ENCODE assay signal across 29 cellular contexts in the genomic region with DNA sequence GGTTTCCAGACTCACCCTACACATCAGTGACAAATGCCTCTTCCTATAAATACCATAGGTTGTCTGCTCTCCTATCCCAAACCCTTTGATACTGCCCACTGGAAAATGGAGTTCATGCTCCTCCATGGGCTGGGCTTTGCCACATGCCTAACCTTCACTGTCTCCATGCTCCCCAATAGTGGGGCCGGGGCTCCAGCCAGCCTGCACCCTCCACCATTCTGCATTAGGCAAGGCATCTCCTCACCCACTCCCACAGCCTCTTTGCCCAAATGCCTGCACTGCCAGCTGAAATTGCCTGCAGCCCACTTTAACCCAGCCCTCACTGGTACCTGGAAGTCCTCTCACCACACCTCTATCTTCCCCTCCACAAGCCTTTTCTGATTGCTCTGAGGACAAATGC. TPM values are rescaled to one million over a fixed set of nuclear protein-coding genes. Genes with fewer than 3 reads are reported as not detected.
DNase-seq lines count a peak whose midpoint lies in the region; ATAC-seq and FAIRE-seq lines count a peak whose summit lies in the region.
"Had no signal": no experiment of that assay in that cellular context is flagged by ENCODE, and none has a peak within 500 bp of the region (broad histone marks: within the 10 kb centered on the region; RNA-seq: fewer than 3 reads in every experiment).

No MANE protein-coding gene starts in this region.

- no peak for DNase-seq in activated naive CD4-positive, alpha-beta T cell treated with anti-CD3 and anti-CD28 coated beads, Interleukin-2, amount 50 U/mL, for 72 hours (ENCODE audit: low spot score in 2 of 2)
- no peak for DNase-seq in activated naive CD4-positive, alpha-beta T cell treated with Interleukin-2 at 50 U/mL for 16 hours
- DNase-seq in activated T-helper 1 cell treated with anti-CD3 and anti-CD28 coated beads, Interleukin-12 subunit alpha, Interleukin-12 subunit beta, Interleukin-2, Interleukin-4 antibody, amounts not matched to agents 30 ng/mL and 10 ng/mL and 1 ng/mL, durations not matched to agents 14 hours and 24 hours and 36 hours (ENCODE audit: low spot score), result no peak
- DNase-seq in naive B cell, result no peak
- DNase-seq in small intestine, result no peak
- DNase-seq in T-helper 2 cell treated with Interferon-gamma antibody and Interleukin-4, amounts not matched to agents 5 μg/mL and 100 μg/mL, for 36 hours (ENCODE audit: low spot score), result no peak
- no peak for DNase-seq in HuH-7.5 (ENCODE audit: low spot score)
- DNase-seq: activated gamma-delta T cell treated with Interleukin-2 at 50 U/mL for 16 hours; amniotic stem cell; Caco-2; cerebellar nuclear complex; DMS53; dorsolateral prefrontal cortex; foreskin melanocyte; H7; heart left ventricle; MM.1S; NCI-H1417; NCI-H2029 treated with DMSO at 0.1 percent for 48 hours; NCI-H526; occipital lobe; PC-3; stimulated activated CD4-positive, alpha-beta T cell treated with anti-CD3 and anti-CD28 coated beads, Interleukin-4, amount 100 ng/mL, for 4 hours had no signal

- FAIRE-seq in small intestine (lab: Jason Lieb, UNC), result no peak
- FAIRE-seq: GM12891, TTC549 had no signal

- H3K36me3 ChIP-seq in small intestine (ENCODE audit: control insufficient read depth in 2 of 2, insufficient read depth in 2 of 2, low read length in 2 of 2), result no peaks in the 10 kb centered on the region

- peaks cover 11 to 13% of the 10 kb centered on the region in 2 donors for H3K36me3 Mint-ChIP-seq in activated naive CD4-positive, alpha-beta T cell treated with anti-CD3 and anti-CD28 coated beads, Interleukin-2, amount 50 U/mL, for 72 hours
- H3K36me3 Mint-ChIP-seq in activated T-helper 1 cell treated with anti-CD3 and anti-CD28 coated beads, Interleukin-12 subunit alpha, Interleukin-12 subunit beta, Interleukin-2, Interleukin-4 antibody, amounts not matched to agents 30 ng/mL and 10 ng/mL and 1 ng/mL, durations not matched to agents 14 hours and 24 hours and 36 hours (ENCODE audit: low read depth), result peaks cover 52% of the 10 kb centered on the region
- H3K36me3 Mint-ChIP-seq in naive B cell, result peaks cover 39 to 43% of the 10 kb centered on the region in 2 donors
- peaks cover 73% of the 10 kb centered on the region for H3K36me3 Mint-ChIP-seq in T-helper 2 cell treated with Interferon-gamma antibody and Interleukin-4, amounts not matched to agents 5 μg/mL and 100 μg/mL, for 36 hours (ENCODE audit: low read depth)
- H3K36me3 Mint-ChIP-seq: brain had no signal

- no peaks in the 10 kb centered on the region for H3K27me3 Mint-ChIP-seq in activated T-helper 1 cell treated with anti-CD3 and anti-CD28 coated beads, Interleukin-12 subunit alpha, Interleukin-12 subunit beta, Interleukin-2, Interleukin-4 antibody, amounts not matched to agents 30 ng/mL and 10 ng/mL and 1 ng/mL, durations not matched to agents 14 hours and 24 hours and 36 hours (ENCODE audit: insufficient read depth)
- no peaks in the 10 kb centered on the region for H3K27me3 Mint-ChIP-seq in naive B cell
- H3K27me3 Mint-ChIP-seq in T-helper 2 cell treated with Interferon-gamma antibody and Interleukin-4, amounts not matched to agents 5 μg/mL and 100 μg/mL, for 36 hours (ENCODE audit: low read depth), result no peaks in the 10 kb centered on the region

- H3K9me3 ChIP-seq in small intestine (ENCODE audit: control insufficient read depth, low read depth), result no peaks in the 10 kb centered on the region
- H3K9me3 ChIP-seq: Caco-2, heart left ventricle had no signal

- H3K4me3 Mint-ChIP-seq in activated T-helper 1 cell treated with anti-CD3 and anti-CD28 coated beads, Interleukin-12 subunit alpha, Interleukin-12 subunit beta, Interleukin-2, Interleukin-4 antibody, amounts not matched to agents 30 ng/mL and 10 ng/mL and 1 ng/mL, durations not matched to agents 14 hours and 24 hours and 36 hours, result no peak overlapping the region
- peak overlapping the region in 1 of 8 donors; percentile 29 for H3K4me3 Mint-ChIP-seq in naive B cell
- H3K4me3 Mint-ChIP-seq in T-helper 2 cell treated with Interferon-gamma antibody and Interleukin-4, amounts not matched to agents 5 μg/mL and 100 μg/mL, for 36 hours, result no peak overlapping the region
- H3K4me3 Mint-ChIP-seq: brain had no signal

- H3K9me3 Mint-ChIP-seq in activated naive CD4-positive, alpha-beta T cell treated with anti-CD3 and anti-CD28 coated beads, Interleukin-2, amount 50 U/mL, for 72 hours, result no peaks in the 10 kb centered on the region
- no peaks in the 10 kb centered on the region for H3K9me3 Mint-ChIP-seq in activated T-helper 1 cell treated with anti-CD3 and anti-CD28 coated beads, Interleukin-12 subunit alpha, Interleukin-12 subunit beta, Interleukin-2, Interleukin-4 antibody, amounts not matched to agents 30 ng/mL and 10 ng/mL and 1 ng/mL, durations not matched to agents 14 hours and 24 hours and 36 hours
- H3K9me3 Mint-ChIP-seq in naive B cell, result no peaks in the 10 kb centered on the region
- no peaks in the 10 kb centered on the region for H3K9me3 Mint-ChIP-seq in T-helper 2 cell treated with Interferon-gamma antibody and Interleukin-4, amounts not matched to agents 5 μg/mL and 100 μg/mL, for 36 hours
- H3K9me3 Mint-ChIP-seq: brain had no signal

- H3K4me3 ChIP-seq in small intestine (ENCODE audit: low read depth in 1 of 2, low read length in 2 of 2), result no peak overlapping the region
- H3K4me3 ChIP-seq: dorsolateral prefrontal cortex, heart left ventricle, SK-N-MC had no signal

- peaks cover 9% of the 10 kb centered on the region for H3K4me1 Mint-ChIP-seq in activated T-helper 1 cell treated with anti-CD3 and anti-CD28 coated beads, Interleukin-12 subunit alpha, Interleukin-12 subunit beta, Interleukin-2, Interleukin-4 antibody, amounts not matched to agents 30 ng/mL and 10 ng/mL and 1 ng/mL, durations not matched to agents 14 hours and 24 hours and 36 hours (ENCODE audit: low read depth)
- H3K4me1 Mint-ChIP-seq in naive B cell, result peaks cover 65 to 73% (median 69%) of the 10 kb centered on the region in 3 donors
- peaks cover 4% of the 10 kb centered on the region for H3K4me1 Mint-ChIP-seq in T-helper 2 cell treated with Interferon-gamma antibody and Interleukin-4, amounts not matched to agents 5 μg/mL and 100 μg/mL, for 36 hours (ENCODE audit: low read depth)

- ATAC-seq in activated naive CD4-positive, alpha-beta T cell treated with anti-CD3 and anti-CD28 coated beads, Interleukin-2, amount 50 U/mL, for 72 hours, result no peak
- ATAC-seq in naive B cell (ENCODE audit: low read depth in 2 of 2), result no peak
- ATAC-seq: activated CD4-positive, CD25-positive, alpha-beta regulatory T cell treated with anti-CD3 and anti-CD28 coated beads, Interleukin-2, amount 50 U/mL, for 24 hours; heart left ventricle; PC-3 had no signal

- intact Hi-C loops in activated T-helper 1 cell treated with anti-CD3 and anti-CD28 coated beads, Interleukin-12 subunit alpha, Interleukin-12 subunit beta, Interleukin-2, Interleukin-4 antibody, amounts not matched to agents 30 ng/mL and 10 ng/mL and 1 ng/mL, durations not matched to agents 14 hours and 24 hours and 36 hours (cut with micrococcal nuclease), result no loop called here

- no peaks in the 10 kb centered on the region for H3K27me3 ChIP-seq in small intestine (ENCODE audit: control insufficient read depth in 2 of 2, insufficient read depth in 2 of 2, low read length in 2 of 2)
- H3K27me3 ChIP-seq: heart left ventricle had no signal

- H3K27ac Mint-ChIP-seq in activated naive CD4-positive, alpha-beta T cell treated with anti-CD3 and anti-CD28 coated beads, Interleukin-2, amount 50 U/mL, for 72 hours, result peak overlapping the region; percentile 53 to 75
- H3K27ac Mint-ChIP-seq in activated T-helper 1 cell treated with anti-CD3 and anti-CD28 coated beads, Interleukin-12 subunit alpha, Interleukin-12 subunit beta, Interleukin-2, Interleukin-4 antibody, amounts not matched to agents 30 ng/mL and 10 ng/mL and 1 ng/mL, durations not matched to agents 14 hours and 24 hours and 36 hours, result peak overlapping the region; percentile 32
- peak overlapping the region; percentile 36 to 94 (median 77) for H3K27ac Mint-ChIP-seq in naive B cell
- H3K27ac Mint-ChIP-seq in T-helper 2 cell treated with Interferon-gamma antibody and Interleukin-4, amounts not matched to agents 5 μg/mL and 100 μg/mL, for 36 hours, result no peak overlapping the region
- H3K27ac Mint-ChIP-seq: brain had no signal

- H3K27ac ChIP-seq in small intestine (ENCODE audit: low read depth in 1 of 2, low read length in 1 of 2), result no peak overlapping the region
- H3K27ac ChIP-seq: dorsolateral prefrontal cortex, heart left ventricle, KMS-11, SK-N-MC had no signal

- no peaks in the 10 kb centered on the region for H3K4me1 ChIP-seq in small intestine (ENCODE audit: control insufficient read depth in 2 of 2, insufficient read depth in 1 of 2, low read depth in 1 of 2, low read length in 1 of 2)
- H3K4me1 ChIP-seq: Caco-2 had no signal

- WGBS in small intestine, 3 donors, result 93 to 100% (median 95%) methylated on average over 1 of the region's 1 CpG

RNA-seq across cellular contexts. Expression of a gene that starts 18.2 kb away (rescaled TPM):
- 10 to 100 TPM; 26.8 to 33.0 TPM for total RNA-seq in activated naive CD4-positive, alpha-beta T cell treated with anti-CD3 and anti-CD28 coated beads, Interleukin-2, amount 50 U/mL, for 72 hours
- total RNA-seq in activated T-helper 1 cell treated with anti-CD3 and anti-CD28 coated beads, Interleukin-12 subunit alpha, Interleukin-12 subunit beta, Interleukin-2, Interleukin-4 antibody, amounts not matched to agents 30 ng/mL and 10 ng/mL and 1 ng/mL, durations not matched to agents 14 hours and 24 hours and 36 hours, result 40.8 and 40.9 TPM in 2 replicates
- polyA plus RNA-seq in naive B cell (ENCODE audit: low read depth in 6 of 6) (10 to 100 TPM; 23.5 to 64.2 (median 29.7) TPM), small intestine (10 to 100 TPM in 1 of 3 donors, 1 to 10 TPM in 2; 8.1 to 54.1 (median 8.6) TPM)
